ENCODE assay signal across 17 cellular contexts in genomic region chr4:110867981-110868380, GRCh38.
DNase-seq lines count a peak whose midpoint lies in the region; ATAC-seq lines count a peak whose summit lies in the region.
"Had no signal": no experiment of that assay in that cellular context is flagged by ENCODE, and none has a peak within 500 bp of the region (broad histone marks: within the 10 kb centered on the region; RNA-seq: fewer than 3 reads in every experiment).

No MANE protein-coding gene starts in this region.

- H3K4me1 ChIP-seq in GM23248 (ENCODE audit: insufficient read depth), result peaks cover 52% of the 10 kb centered on the region
- H3K4me1 ChIP-seq in adipocyte (ENCODE audit: control insufficient read depth, insufficient read depth, low read length), result peaks cover 54% of the 10 kb centered on the region
- H3K4me1 ChIP-seq: BE2C had no signal

- H3K36me3 ChIP-seq in GM23248 (ENCODE audit: low read depth) (no peaks in the 10 kb centered on the region), adipocyte (ENCODE audit: control insufficient read depth, insufficient read depth, low read length, severe bottlenecking) (no peaks in the 10 kb centered on the region)
- H3K36me3 ChIP-seq: BE2C had no signal

- H3K9me3 Mint-ChIP-seq in activated T-cell treated with anti-CD3 and anti-CD28 coated beads, Interleukin-2, amount 50 U/mL, for 24 hours, result peaks cover 5% of the 10 kb centered on the region
- no peaks in the 10 kb centered on the region for H3K9me3 Mint-ChIP-seq in stimulated activated memory B cell treated with anti-CD40 and anti-IgM and Interleukin-4, amounts not matched to agents 10 μg/mL and 1 μg/mL and 100 μg/mL, for 72 hours
- H3K9me3 Mint-ChIP-seq: CD4-positive, alpha-beta memory T cell; IgD-negative memory B cell had no signal

- no peak overlapping the region for H2AFZ ChIP-seq in GM23248

- no peaks in the 10 kb centered on the region for H3K4me1 Mint-ChIP-seq in activated T-cell treated with anti-CD3 and anti-CD28 coated beads, Interleukin-2, amount 50 U/mL, for 24 hours (ENCODE audit: low read depth)
- peaks cover 19% of the 10 kb centered on the region for H3K4me1 Mint-ChIP-seq in stimulated activated memory B cell treated with anti-CD40 and anti-IgM and Interleukin-4, amounts not matched to agents 10 μg/mL and 1 μg/mL and 100 μg/mL, for 72 hours
- H3K4me1 Mint-ChIP-seq: CD4-positive, alpha-beta memory T cell had no signal

- H3K27me3 ChIP-seq in GM23248 (replicated peaks; ENCODE audit: insufficient read depth), result no peaks in the 10 kb centered on the region; the same call in 1 of the 2 replicates
- H3K27me3 ChIP-seq in adipocyte (replicated peaks; ENCODE audit: control insufficient read depth, insufficient read depth, low read length), result no peaks in the 10 kb centered on the region
- H3K27me3 ChIP-seq: BE2C had no signal

- H3K36me3 Mint-ChIP-seq in activated T-cell treated with anti-CD3 and anti-CD28 coated beads, Interleukin-2, amount 50 U/mL, for 24 hours (ENCODE audit: low read depth), result no peaks in the 10 kb centered on the region
- no peaks in the 10 kb centered on the region for H3K36me3 Mint-ChIP-seq in stimulated activated memory B cell treated with anti-CD40 and anti-IgM and Interleukin-4, amounts not matched to agents 10 μg/mL and 1 μg/mL and 100 μg/mL, for 72 hours
- H3K36me3 Mint-ChIP-seq: CD4-positive, alpha-beta memory T cell; IgD-negative memory B cell had no signal

- H3K4me2 ChIP-seq in GM23248 (ENCODE audit: unreplicated experiment), result peak overlapping the region; percentile 57

- H3K27ac ChIP-seq in GM23248, result no peak overlapping the region
- H3K27ac ChIP-seq: C4-2B had no signal

- peaks cover 27% of the 10 kb centered on the region for H3F3A ChIP-seq in GM23248 (ENCODE audit: insufficient read depth)

- H3K27ac Mint-ChIP-seq in activated T-cell treated with anti-CD3 and anti-CD28 coated beads, Interleukin-2, amount 50 U/mL, for 24 hours, result no peak overlapping the region
- H3K27ac Mint-ChIP-seq in stimulated activated memory B cell treated with anti-CD40 and anti-IgM and Interleukin-4, amounts not matched to agents 10 μg/mL and 1 μg/mL and 100 μg/mL, for 72 hours, result no peak overlapping the region
- H3K27ac Mint-ChIP-seq: CD4-positive, alpha-beta memory T cell; IgD-negative memory B cell had no signal

- H3K4me3 ChIP-seq in GM23248, result no peak overlapping the region
- H3K4me3 ChIP-seq in adipocyte (ENCODE audit: low read length), result no peak overlapping the region

- no peaks in the 10 kb centered on the region for H3K9me2 ChIP-seq in GM23248 (ENCODE audit: insufficient read depth)

- H3K4me3 Mint-ChIP-seq in activated T-cell treated with anti-CD3 and anti-CD28 coated beads, Interleukin-2, amount 50 U/mL, for 24 hours, result no peak overlapping the region
- no peak overlapping the region for H3K4me3 Mint-ChIP-seq in stimulated activated memory B cell treated with anti-CD40 and anti-IgM and Interleukin-4, amounts not matched to agents 10 μg/mL and 1 μg/mL and 100 μg/mL, for 72 hours
- H3K4me3 Mint-ChIP-seq: CD4-positive, alpha-beta memory T cell; IgD-negative memory B cell had no signal

- DNase-seq in A172 (ENCODE audit: low spot score), result peak; percentile 1
- DNase-seq in GM23248, result no peak
- peak; percentile 45 for DNase-seq in adipocyte (ENCODE audit: low read depth)
- DNase-seq in iris pigment epithelial cell (ENCODE audit: low read depth), result peak; percentile 48
- no peak for DNase-seq in activated effector memory CD4-positive, alpha-beta T cell treated with anti-CD3 and anti-CD28 coated beads, Interleukin-2, amount 50 U/mL, for 16 hours
- DNase-seq in activated T-cell treated with anti-CD3 and anti-CD28 coated beads, Interleukin-2, amount 50 U/mL, for 24 hours, result no peak
- DNase-seq: BE2C; CD4-positive, alpha-beta memory T cell; COR-L47; DMS153; DND-41; GF-D8 had no signal

- no peaks in the 10 kb centered on the region for H3K79me2 ChIP-seq in GM23248 (ENCODE audit: insufficient read depth)

- H3K9me3 ChIP-seq in GM23248 (ENCODE audit: low read depth), result no peaks in the 10 kb centered on the region
- no peaks in the 10 kb centered on the region for H3K9me3 ChIP-seq in adipocyte (ENCODE audit: control insufficient read depth, low read length)
- H3K9me3 ChIP-seq: BE2C had no signal

- no peak for ATAC-seq in stimulated activated memory B cell treated with anti-CD40 and anti-IgM and Interleukin-4, amounts not matched to agents 10 μg/mL and 1 μg/mL and 100 μg/mL, for 72 hours
- ATAC-seq in HG03520 (IDR thresholded peaks at IDR 0.05; ENCODE audit: unreplicated experiment), result no peak
- ATAC-seq: HCT116 had no signal

- in situ Hi-C loops in GM23248 (cut with MboI), result no loop called here

- H4K20me1 ChIP-seq in GM23248 (ENCODE audit: insufficient read depth), result no peaks in the 10 kb centered on the region

- no peaks in the 10 kb centered on the region for H3K27me3 Mint-ChIP-seq in activated T-cell treated with anti-CD3 and anti-CD28 coated beads, Interleukin-2, amount 50 U/mL, for 24 hours
- no peaks in the 10 kb centered on the region for H3K27me3 Mint-ChIP-seq in stimulated activated memory B cell treated with anti-CD40 and anti-IgM and Interleukin-4, amounts not matched to agents 10 μg/mL and 1 μg/mL and 100 μg/mL, for 72 hours
- H3K27me3 Mint-ChIP-seq: CD4-positive, alpha-beta memory T cell; IgD-negative memory B cell had no signal

- no peak overlapping the region for H3K9ac ChIP-seq in GM23248
- peak overlapping the region; percentile 23 for H3K9ac ChIP-seq in adipocyte (ENCODE audit: low read length)

Comparison
In these comparisons a context has a peak if more than half of its experiments do, and no peak if none do; other contexts are left out.
1. DNase-seq: peak in A172 (single experiment), adipocyte (single experiment) and iris pigment epithelial cell (single experiment); none in GM23248 (single experiment), activated effector memory CD4-positive, alpha-beta T cell treated with anti-CD3 and anti-CD28 coated beads, Interleukin-2, amount 50 U/mL, for 16 hours (single experiment) and activated T-cell treated with anti-CD3 and anti-CD28 coated beads, Interleukin-2, amount 50 U/mL, for 24 hours (single experiment).